Comparison of ENCODE assay signal across 8 cellular contexts in the genomic region with DNA sequence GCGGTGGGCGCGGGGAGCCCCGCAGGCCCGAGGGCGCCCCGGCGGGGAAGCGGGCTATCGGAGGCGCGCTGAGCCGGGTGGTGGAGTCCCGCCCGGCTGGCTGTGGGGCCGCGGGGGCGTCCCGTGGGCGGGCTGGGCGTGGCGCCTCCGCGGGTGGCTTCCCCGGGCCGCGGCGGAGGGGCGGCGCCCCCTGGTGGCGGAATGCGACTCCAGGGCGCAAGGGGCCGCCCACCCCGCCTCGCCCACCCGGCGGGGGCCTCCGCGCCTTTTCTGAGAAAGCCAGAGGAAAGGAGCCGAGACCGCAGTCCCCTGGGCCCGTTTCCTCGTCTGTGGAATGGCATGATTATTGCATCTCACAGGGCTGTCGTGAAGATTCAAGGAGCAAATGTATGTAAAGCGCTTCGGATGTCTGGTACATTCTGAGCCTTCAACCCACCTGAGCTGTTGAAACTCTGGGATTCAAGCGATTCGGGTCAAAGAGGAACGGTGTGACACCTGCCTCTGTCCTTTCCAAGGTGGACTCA. TPM values are rescaled to one million over a fixed set of nuclear protein-coding genes. Genes with fewer than 3 reads are reported as not detected.
DNase-seq lines count a peak whose midpoint lies in the region; ATAC-seq and TF ChIP-seq lines count a peak whose summit lies in the region.

No MANE protein-coding gene starts in this region.

- peak; percentile 80 for TF ChIP-seq CTCF in GM10266 (IDR thresholded peaks at IDR 0.05; ENCODE audit: control insufficient read depth, insufficient read depth, low read depth, missing control alignments)

- peaks cover 21 to 30% (median 26%) of the 10 kb centered on the region in 3 donors for H3K27me3 Mint-ChIP-seq in naive B cell

- ATAC-seq in naive B cell (ENCODE audit: low read depth in 2 of 2): peak; percentile 96 to 97

- DNase-seq in GM10266 (ENCODE audit: extremely low spot score) (peak; percentile 89), GOT3 (lab: John Stamatoyannopoulos, UW) (peak; percentile 34), NCI-H1694 (lab: John Stamatoyannopoulos, UW) (peak; percentile 12), erythroblast (lab: John Stamatoyannopoulos, UW) (peak; percentile 77 to 90), naive B cell (peak; percentile 87), HT-29 (ENCODE audit: low spot score) (no peak)
- peak; percentile 26 for DNase-seq in activated CD8-positive, alpha-beta memory T cell treated with anti-CD3 and anti-CD28 coated beads, Interleukin-2, amount 50 U/mL, for 24 hours (ENCODE audit: extremely low read depth)
- peak; percentile 25 to 46 for DNase-seq in stimulated activated CD8-positive, alpha-beta memory T cell treated with anti-CD3 and anti-CD28 coated beads, Interleukin-7, amount 100 ng/mL, for 48 hours (ENCODE audit: extremely low read depth in 1 of 2, low read depth in 1 of 2)

- H3K4me3 Mint-ChIP-seq in naive B cell: peak overlapping the region; percentile 73 to 89 (median 82)

- H3K36me3 Mint-ChIP-seq in naive B cell: no peaks in the 10 kb centered on the region

- H3K4me1 Mint-ChIP-seq in naive B cell: peaks cover 12 to 20% (median 19%) of the 10 kb centered on the region in 3 donors

- TF ChIP-seq POLR2A in erythroblast (IDR thresholded peaks at IDR 0.05; ENCODE audit: low read length): no peak

- H3K9me3 Mint-ChIP-seq in naive B cell: no peaks in the 10 kb centered on the region

- peak overlapping the region in 3 of 6 donors; percentile 57 to 76 (median 74) for H3K27ac Mint-ChIP-seq in naive B cell

RNA-seq across cellular contexts. Expression of a gene that starts 31.9 kb away (rescaled TPM):
- polyA plus RNA-seq in naive B cell (ENCODE audit: low read depth in 6 of 6): under 1 TPM in 5 of 6 donors, not detected in 1; 0.15 to 0.74 (median 0.24) TPM
- not detected in 2 replicates for total RNA-seq in HT-29 (2014; rRNA removed; shearing (Covaris generic))
